1 cellular context compared by ENCODE assay signal in the genomic region with DNA sequence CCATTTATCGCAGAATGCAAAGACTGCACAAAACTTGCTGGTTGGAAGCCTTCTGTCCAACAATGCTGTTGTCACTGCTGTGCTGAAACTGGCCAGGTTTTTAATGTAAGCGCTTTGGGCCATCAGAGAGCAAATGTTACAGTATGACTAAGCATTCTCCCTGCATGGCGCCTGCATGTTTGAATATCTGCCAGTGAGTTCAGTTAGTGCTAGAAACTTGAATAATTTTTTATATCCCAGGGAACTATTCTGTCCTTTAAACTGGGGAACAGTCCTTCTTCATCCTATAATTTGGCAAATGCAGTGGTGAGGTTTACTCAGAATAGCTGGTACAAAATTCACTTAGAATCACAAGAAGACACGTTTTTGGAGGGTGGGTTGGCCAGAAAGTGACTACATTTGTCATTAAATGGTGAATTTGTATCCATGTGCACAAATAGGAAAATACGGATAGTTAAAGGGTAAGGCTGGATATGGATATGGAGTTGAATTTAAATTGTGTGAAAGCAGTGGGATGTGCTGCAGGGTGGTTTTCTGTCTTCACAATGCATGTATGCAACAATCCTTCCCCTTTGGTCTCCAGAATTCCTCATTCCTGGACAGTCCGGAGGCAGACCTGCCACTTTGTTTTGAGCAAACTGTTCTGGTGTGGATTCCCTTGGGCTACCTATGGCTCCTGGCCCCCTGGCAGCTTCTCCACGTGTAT.
TF ChIP-seq lines count a peak whose summit lies in the region.

No MANE protein-coding gene starts in this region.

TF ChIP-seq in GM23338, 12 proteins besides CTCF, POLR2A, EP300 and RAD21 (continued from another document):
- TF ChIP-seq, protein P1, sequence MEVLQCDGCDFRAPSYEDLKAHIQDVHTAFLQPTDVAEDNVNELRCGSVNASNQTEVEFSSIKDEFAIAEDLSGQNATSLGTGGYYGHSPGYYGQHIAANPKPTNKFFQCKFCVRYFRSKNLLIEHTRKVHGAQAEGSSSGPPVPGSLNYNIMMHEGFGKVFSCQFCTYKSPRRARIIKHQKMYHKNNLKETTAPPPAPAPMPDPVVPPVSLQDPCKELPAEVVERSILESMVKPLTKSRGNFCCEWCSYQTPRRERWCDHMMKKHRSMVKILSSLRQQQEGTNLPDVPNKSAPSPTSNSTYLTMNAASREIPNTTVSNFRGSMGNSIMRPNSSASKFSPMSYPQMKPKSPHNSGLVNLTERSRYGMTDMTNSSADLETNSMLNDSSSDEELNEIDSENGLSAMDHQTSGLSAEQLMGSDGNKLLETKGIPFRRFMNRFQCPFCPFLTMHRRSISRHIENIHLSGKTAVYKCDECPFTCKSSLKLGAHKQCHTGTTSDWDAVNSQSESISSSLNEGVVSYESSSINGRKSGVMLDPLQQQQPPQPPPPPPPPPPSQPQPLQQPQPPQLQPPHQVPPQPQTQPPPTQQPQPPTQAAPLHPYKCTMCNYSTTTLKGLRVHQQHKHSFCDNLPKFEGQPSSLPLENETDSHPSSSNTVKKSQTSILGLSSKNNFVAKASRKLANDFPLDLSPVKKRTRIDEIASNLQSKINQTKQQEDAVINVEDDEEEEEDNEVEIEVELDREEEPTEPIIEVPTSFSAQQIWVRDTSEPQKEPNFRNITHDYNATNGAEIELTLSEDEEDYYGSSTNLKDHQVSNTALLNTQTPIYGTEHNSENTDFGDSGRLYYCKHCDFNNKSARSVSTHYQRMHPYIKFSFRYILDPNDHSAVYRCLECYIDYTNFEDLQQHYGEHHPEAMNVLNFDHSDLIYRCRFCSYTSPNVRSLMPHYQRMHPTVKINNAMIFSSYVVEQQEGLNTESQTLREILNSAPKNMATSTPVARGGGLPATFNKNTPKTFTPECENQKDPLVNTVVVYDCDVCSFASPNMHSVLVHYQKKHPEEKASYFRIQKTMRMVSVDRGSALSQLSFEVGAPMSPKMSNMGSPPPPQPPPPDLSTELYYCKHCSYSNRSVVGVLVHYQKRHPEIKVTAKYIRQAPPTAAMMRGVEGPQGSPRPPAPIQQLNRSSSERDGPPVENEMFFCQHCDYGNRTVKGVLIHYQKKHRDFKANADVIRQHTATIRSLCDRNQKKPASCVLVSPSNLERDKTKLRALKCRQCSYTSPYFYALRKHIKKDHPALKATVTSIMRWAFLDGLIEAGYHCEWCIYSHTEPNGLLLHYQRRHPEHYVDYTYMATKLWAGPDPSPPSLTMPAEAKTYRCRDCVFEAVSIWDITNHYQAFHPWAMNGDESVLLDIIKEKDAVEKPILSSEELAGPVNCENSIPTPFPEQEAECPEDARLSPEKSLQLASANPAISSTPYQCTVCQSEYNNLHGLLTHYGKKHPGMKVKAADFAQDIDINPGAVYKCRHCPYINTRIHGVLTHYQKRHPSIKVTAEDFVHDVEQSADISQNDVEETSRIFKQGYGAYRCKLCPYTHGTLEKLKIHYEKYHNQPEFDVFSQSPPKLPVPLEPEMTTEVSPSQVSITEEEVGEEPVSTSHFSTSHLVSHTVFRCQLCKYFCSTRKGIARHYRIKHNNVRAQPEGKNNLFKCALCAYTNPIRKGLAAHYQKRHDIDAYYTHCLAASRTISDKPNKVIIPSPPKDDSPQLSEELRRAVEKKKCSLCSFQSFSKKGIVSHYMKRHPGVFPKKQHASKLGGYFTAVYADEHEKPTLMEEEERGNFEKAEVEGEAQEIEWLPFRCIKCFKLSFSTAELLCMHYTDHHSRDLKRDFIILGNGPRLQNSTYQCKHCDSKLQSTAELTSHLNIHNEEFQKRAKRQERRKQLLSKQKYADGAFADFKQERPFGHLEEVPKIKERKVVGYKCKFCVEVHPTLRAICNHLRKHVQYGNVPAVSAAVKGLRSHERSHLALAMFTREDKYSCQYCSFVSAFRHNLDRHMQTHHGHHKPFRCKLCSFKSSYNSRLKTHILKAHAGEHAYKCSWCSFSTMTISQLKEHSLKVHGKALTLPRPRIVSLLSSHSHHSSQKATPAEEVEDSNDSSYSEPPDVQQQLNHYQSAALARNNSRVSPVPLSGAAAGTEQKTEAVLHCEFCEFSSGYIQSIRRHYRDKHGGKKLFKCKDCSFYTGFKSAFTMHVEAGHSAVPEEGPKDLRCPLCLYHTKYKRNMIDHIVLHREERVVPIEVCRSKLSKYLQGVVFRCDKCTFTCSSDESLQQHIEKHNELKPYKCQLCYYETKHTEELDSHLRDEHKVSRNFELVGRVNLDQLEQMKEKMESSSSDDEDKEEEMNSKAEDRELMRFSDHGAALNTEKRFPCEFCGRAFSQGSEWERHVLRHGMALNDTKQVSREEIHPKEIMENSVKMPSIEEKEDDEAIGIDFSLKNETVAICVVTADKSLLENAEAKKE (CRISPR knock-in tag; IDR thresholded peaks at IDR 0.05) = no peak
- TF ChIP-seq, protein P2, sequence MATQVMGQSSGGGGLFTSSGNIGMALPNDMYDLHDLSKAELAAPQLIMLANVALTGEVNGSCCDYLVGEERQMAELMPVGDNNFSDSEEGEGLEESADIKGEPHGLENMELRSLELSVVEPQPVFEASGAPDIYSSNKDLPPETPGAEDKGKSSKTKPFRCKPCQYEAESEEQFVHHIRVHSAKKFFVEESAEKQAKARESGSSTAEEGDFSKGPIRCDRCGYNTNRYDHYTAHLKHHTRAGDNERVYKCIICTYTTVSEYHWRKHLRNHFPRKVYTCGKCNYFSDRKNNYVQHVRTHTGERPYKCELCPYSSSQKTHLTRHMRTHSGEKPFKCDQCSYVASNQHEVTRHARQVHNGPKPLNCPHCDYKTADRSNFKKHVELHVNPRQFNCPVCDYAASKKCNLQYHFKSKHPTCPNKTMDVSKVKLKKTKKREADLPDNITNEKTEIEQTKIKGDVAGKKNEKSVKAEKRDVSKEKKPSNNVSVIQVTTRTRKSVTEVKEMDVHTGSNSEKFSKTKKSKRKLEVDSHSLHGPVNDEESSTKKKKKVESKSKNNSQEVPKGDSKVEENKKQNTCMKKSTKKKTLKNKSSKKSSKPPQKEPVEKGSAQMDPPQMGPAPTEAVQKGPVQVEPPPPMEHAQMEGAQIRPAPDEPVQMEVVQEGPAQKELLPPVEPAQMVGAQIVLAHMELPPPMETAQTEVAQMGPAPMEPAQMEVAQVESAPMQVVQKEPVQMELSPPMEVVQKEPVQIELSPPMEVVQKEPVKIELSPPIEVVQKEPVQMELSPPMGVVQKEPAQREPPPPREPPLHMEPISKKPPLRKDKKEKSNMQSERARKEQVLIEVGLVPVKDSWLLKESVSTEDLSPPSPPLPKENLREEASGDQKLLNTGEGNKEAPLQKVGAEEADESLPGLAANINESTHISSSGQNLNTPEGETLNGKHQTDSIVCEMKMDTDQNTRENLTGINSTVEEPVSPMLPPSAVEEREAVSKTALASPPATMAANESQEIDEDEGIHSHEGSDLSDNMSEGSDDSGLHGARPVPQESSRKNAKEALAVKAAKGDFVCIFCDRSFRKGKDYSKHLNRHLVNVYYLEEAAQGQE (IDR thresholded peaks at IDR 0.05; ENCODE audit: unreplicated experiment) = no peak
- TF ChIP-seq EZH2 (IDR thresholded peaks at IDR 0.05; ENCODE audit: low read depth, unreplicated experiment) (no peak), EZH2phosphoT487 (IDR thresholded peaks at IDR 0.05; ENCODE audit: unreplicated experiment) (no peak), STAT1 (IDR thresholded peaks at IDR 0.05; ENCODE audit: unreplicated experiment) (no peak), CREB1 (CRISPR knock-in tag; IDR thresholded peaks at IDR 0.05; ENCODE audit: low read depth) (no peak), JUNB (IDR thresholded peaks at IDR 0.05; ENCODE audit: unreplicated experiment) (no peak), ZNF331 (CRISPR knock-in tag; IDR thresholded peaks at IDR 0.05; ENCODE audit: low read depth) (no peak), ZNF114 (CRISPR knock-in tag; IDR thresholded peaks at IDR 0.05) (no peak), ETS1 (IDR thresholded peaks at IDR 0.05) (no peak)
